In genomic region chr4:71338846-71339593, GRCh38 we compare ENCODE assay signal across 9 cellular contexts. TPM values are rescaled to one million over a fixed set of nuclear protein-coding genes. Genes with fewer than 3 reads are reported as not detected.
A peak's percentile ranks its signal among the peaks of the same experiment; 100 is the strongest.
DNase-seq lines count a peak whose midpoint lies in the region; ATAC-seq and TF ChIP-seq lines count a peak whose summit lies in the region.
"Had no signal": no experiment of that assay in that cellular context is flagged by ENCODE, and none has a peak within 500 bp of the region (broad histone marks: within the 10 kb centered on the region; RNA-seq: fewer than 3 reads in every experiment).

TSS of gene SLC4A4 (plus strand) at chr4:71339020.

- peaks cover 13% of the 10 kb centered on the region for H3K4me1 Mint-ChIP-seq in central memory CD8-positive, alpha-beta T cell
- H3K4me1 Mint-ChIP-seq in progenitor cell of endocrine pancreas (ENCODE audit: low read depth) = peaks cover 17% of the 10 kb centered on the region

- H3K27ac Mint-ChIP-seq in central memory CD8-positive, alpha-beta T cell (ENCODE audit: low read depth) = peak within 1 kb of the TSS; percentile 29
- no peak within 1 kb of the TSS for H3K27ac Mint-ChIP-seq in progenitor cell of endocrine pancreas
- H3K27ac Mint-ChIP-seq: stimulated activated naive CD8-positive, alpha-beta T cell treated with anti-CD3 and anti-CD28 coated beads, Interleukin-15, Interleukin-2, amounts not matched to agents 100 ng/mL and 50 ng/mL, for 24 hours had no signal

- no peaks in the 10 kb centered on the region for H3K36me3 Mint-ChIP-seq in central memory CD8-positive, alpha-beta T cell (ENCODE audit: insufficient read depth)
- peaks cover 32% of the 10 kb centered on the region for H3K36me3 Mint-ChIP-seq in progenitor cell of endocrine pancreas (ENCODE audit: insufficient read depth)

- no peak within 1 kb of the TSS for H3K4me3 Mint-ChIP-seq in central memory CD8-positive, alpha-beta T cell
- H3K4me3 Mint-ChIP-seq in progenitor cell of endocrine pancreas (ENCODE audit: low read depth) = no peak within 1 kb of the TSS
- H3K4me3 Mint-ChIP-seq: stimulated activated naive CD8-positive, alpha-beta T cell treated with anti-CD3 and anti-CD28 coated beads, Interleukin-15, Interleukin-2, amounts not matched to agents 100 ng/mL and 50 ng/mL, for 24 hours had no signal

- intact Hi-C loops in posterior cingulate gyrus (cut with DNase I) = no loop called here

- TF ChIP-seq CTCF in progenitor cell of endocrine pancreas (IDR thresholded peaks at IDR 0.05; ENCODE audit: unreplicated experiment) = no peak

- H3K27me3 Mint-ChIP-seq in central memory CD8-positive, alpha-beta T cell = no peaks in the 10 kb centered on the region
- no peaks in the 10 kb centered on the region for H3K27me3 Mint-ChIP-seq in progenitor cell of endocrine pancreas
- H3K27me3 Mint-ChIP-seq: stimulated activated naive CD8-positive, alpha-beta T cell treated with anti-CD3 and anti-CD28 coated beads, Interleukin-15, Interleukin-2, amounts not matched to agents 100 ng/mL and 50 ng/mL, for 24 hours had no signal

- ATAC-seq in GM21381 (IDR thresholded peaks at IDR 0.05; ENCODE audit: unreplicated experiment) = peak; percentile 99
- ATAC-seq in HG03521 (IDR thresholded peaks at IDR 0.05; ENCODE audit: unreplicated experiment) = peak; percentile 100
- peak; percentile 46 for ATAC-seq in central memory CD8-positive, alpha-beta T cell (replicated peaks; ENCODE audit: extremely low read depth, poor library complexity, severe bottlenecking)

- DNase-seq in GM04503 (ENCODE audit: low read depth) = peak; percentile 40
- no peak for DNase-seq in central memory CD8-positive, alpha-beta T cell (ENCODE audit: low spot score in 2 of 2)
- DNase-seq in progenitor cell of endocrine pancreas (ENCODE audit: low spot score, unreplicated experiment) = no peak
- DNase-seq in NCI-H187 (lab: John Stamatoyannopoulos, UW) = no peak
- no peak for DNase-seq in posterior cingulate gyrus
- no peak for DNase-seq in stimulated activated CD4-positive, alpha-beta T cell treated with anti-CD3 and anti-CD28 coated beads, Interleukin-4, amount 100 ng/mL, for 4 hours

- H3K9me3 Mint-ChIP-seq in central memory CD8-positive, alpha-beta T cell = no peaks in the 10 kb centered on the region
- no peaks in the 10 kb centered on the region for H3K9me3 Mint-ChIP-seq in progenitor cell of endocrine pancreas (ENCODE audit: low read depth)
- H3K9me3 Mint-ChIP-seq: stimulated activated naive CD8-positive, alpha-beta T cell treated with anti-CD3 and anti-CD28 coated beads, Interleukin-15, Interleukin-2, amounts not matched to agents 100 ng/mL and 50 ng/mL, for 24 hours had no signal

RNA-seq across cellular contexts. Expression of gene SLC4A4, which starts in this region (rescaled TPM):
- 281 and 286 TPM in 2 replicates for total RNA-seq in progenitor cell of endocrine pancreas

Comparison
In these comparisons a context has a peak if more than half of its experiments do, and no peak if none do; other contexts are left out.
1. ATAC-seq: peak in every context shown above with its lines; median percentile 100 in HG03521; 99 in GM21381; 46 in central memory CD8-positive, alpha-beta T cell.